Comparison of ENCODE assay signal across 1 cellular context in the genomic region with DNA sequence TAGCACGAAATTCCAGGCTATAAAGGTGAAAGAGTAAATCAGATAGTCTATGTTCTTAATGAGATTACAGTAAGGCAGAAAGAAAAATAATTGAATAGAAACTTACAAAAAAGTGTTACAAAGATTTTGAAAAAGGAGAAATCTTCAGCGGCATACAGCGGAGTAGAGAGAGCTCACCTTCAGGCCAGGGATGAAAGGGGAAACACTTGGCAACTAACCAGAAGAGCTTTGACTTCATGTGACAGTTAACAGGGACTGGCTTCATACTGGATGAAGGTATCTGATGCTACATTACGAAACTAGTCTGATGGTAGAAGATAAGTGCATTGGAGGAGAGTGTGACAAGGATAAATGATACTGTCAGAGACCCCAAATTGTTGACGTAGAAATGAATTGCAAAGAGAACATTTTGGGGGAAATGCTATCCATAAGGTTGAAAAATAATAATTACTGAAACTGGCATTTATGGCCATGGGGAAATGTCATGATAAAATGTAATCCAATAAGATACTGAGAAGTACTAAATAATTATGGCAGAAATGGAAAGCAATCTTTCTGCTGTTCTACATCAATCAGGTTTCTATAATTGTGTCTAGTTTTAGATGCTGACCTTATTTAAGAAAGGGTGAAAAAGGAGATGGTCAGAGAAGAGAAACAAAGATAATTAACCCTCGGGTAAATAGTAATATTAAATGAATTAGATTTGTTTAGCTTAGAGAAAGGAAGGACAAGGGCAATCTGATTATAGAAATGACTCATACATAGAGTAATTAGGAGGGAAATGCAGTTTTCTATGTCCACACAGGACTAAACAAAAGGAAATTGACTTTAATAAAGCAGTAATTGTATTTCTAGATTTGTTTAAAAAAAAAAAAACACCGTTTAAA.
TF ChIP-seq lines count a peak whose summit lies in the region.

No MANE protein-coding gene starts in this region.

TF ChIP-seq in H1, 55 proteins besides CTCF, POLR2A, EP300 and RAD21 (continued from another document):
- TF ChIP-seq, protein P1, sequence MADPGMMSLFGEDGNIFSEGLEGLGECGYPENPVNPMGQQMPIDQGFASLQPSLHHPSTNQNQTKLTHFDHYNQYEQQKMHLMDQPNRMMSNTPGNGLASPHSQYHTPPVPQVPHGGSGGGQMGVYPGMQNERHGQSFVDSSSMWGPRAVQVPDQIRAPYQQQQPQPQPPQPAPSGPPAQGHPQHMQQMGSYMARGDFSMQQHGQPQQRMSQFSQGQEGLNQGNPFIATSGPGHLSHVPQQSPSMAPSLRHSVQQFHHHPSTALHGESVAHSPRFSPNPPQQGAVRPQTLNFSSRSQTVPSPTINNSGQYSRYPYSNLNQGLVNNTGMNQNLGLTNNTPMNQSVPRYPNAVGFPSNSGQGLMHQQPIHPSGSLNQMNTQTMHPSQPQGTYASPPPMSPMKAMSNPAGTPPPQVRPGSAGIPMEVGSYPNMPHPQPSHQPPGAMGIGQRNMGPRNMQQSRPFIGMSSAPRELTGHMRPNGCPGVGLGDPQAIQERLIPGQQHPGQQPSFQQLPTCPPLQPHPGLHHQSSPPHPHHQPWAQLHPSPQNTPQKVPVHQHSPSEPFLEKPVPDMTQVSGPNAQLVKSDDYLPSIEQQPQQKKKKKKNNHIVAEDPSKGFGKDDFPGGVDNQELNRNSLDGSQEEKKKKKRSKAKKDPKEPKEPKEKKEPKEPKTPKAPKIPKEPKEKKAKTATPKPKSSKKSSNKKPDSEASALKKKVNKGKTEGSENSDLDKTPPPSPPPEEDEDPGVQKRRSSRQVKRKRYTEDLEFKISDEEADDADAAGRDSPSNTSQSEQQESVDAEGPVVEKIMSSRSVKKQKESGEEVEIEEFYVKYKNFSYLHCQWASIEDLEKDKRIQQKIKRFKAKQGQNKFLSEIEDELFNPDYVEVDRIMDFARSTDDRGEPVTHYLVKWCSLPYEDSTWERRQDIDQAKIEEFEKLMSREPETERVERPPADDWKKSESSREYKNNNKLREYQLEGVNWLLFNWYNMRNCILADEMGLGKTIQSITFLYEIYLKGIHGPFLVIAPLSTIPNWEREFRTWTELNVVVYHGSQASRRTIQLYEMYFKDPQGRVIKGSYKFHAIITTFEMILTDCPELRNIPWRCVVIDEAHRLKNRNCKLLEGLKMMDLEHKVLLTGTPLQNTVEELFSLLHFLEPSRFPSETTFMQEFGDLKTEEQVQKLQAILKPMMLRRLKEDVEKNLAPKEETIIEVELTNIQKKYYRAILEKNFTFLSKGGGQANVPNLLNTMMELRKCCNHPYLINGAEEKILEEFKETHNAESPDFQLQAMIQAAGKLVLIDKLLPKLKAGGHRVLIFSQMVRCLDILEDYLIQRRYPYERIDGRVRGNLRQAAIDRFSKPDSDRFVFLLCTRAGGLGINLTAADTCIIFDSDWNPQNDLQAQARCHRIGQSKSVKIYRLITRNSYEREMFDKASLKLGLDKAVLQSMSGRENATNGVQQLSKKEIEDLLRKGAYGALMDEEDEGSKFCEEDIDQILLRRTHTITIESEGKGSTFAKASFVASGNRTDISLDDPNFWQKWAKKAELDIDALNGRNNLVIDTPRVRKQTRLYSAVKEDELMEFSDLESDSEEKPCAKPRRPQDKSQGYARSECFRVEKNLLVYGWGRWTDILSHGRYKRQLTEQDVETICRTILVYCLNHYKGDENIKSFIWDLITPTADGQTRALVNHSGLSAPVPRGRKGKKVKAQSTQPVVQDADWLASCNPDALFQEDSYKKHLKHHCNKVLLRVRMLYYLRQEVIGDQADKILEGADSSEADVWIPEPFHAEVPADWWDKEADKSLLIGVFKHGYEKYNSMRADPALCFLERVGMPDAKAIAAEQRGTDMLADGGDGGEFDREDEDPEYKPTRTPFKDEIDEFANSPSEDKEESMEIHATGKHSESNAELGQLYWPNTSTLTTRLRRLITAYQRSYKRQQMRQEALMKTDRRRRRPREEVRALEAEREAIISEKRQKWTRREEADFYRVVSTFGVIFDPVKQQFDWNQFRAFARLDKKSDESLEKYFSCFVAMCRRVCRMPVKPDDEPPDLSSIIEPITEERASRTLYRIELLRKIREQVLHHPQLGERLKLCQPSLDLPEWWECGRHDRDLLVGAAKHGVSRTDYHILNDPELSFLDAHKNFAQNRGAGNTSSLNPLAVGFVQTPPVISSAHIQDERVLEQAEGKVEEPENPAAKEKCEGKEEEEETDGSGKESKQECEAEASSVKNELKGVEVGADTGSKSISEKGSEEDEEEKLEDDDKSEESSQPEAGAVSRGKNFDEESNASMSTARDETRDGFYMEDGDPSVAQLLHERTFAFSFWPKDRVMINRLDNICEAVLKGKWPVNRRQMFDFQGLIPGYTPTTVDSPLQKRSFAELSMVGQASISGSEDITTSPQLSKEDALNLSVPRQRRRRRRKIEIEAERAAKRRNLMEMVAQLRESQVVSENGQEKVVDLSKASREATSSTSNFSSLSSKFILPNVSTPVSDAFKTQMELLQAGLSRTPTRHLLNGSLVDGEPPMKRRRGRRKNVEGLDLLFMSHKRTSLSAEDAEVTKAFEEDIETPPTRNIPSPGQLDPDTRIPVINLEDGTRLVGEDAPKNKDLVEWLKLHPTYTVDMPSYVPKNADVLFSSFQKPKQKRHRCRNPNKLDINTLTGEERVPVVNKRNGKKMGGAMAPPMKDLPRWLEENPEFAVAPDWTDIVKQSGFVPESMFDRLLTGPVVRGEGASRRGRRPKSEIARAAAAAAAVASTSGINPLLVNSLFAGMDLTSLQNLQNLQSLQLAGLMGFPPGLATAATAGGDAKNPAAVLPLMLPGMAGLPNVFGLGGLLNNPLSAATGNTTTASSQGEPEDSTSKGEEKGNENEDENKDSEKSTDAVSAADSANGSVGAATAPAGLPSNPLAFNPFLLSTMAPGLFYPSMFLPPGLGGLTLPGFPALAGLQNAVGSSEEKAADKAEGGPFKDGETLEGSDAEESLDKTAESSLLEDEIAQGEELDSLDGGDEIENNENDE (IDR thresholded peaks at IDR 0.05; ENCODE audit: insufficient replicate concordance, low read length): no peak
- TF ChIP-seq, protein P2, sequence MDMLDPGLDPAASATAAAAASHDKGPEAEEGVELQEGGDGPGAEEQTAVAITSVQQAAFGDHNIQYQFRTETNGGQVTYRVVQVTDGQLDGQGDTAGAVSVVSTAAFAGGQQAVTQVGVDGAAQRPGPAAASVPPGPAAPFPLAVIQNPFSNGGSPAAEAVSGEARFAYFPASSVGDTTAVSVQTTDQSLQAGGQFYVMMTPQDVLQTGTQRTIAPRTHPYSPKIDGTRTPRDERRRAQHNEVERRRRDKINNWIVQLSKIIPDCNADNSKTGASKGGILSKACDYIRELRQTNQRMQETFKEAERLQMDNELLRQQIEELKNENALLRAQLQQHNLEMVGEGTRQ (IDR thresholded peaks at IDR 0.05; ENCODE audit: low read length): no peak
- TF ChIP-seq RFX5 (IDR thresholded peaks at IDR 0.05; ENCODE audit: borderline replicate concordance, low read depth, low read length): no peak
- no peak for TF ChIP-seq CBX5 (IDR thresholded peaks at IDR 0.05; ENCODE audit: low read depth, low read length)
- TF ChIP-seq YY1 (IDR thresholded peaks at IDR 0.05; ENCODE audit: low read depth, low read length): no peak
- no peak for TF ChIP-seq NANOG (IDR thresholded peaks at IDR 0.05; ENCODE audit: insufficient read depth, low read depth, low read length, poor library complexity, severe bottlenecking)
- TF ChIP-seq SRF (IDR thresholded peaks at IDR 0.05; ENCODE audit: low read depth, low read length): no peak
- no peak for TF ChIP-seq GTF2F1 (IDR thresholded peaks at IDR 0.05; ENCODE audit: borderline replicate concordance, low read depth, low read length)
- TF ChIP-seq KDM1A (IDR thresholded peaks at IDR 0.05; ENCODE audit: borderline replicate concordance, low read length): no peak
- TF ChIP-seq ASH2L (IDR thresholded peaks at IDR 0.05; ENCODE audit: low read length): no peak
- no peak for TF ChIP-seq RXRA (IDR thresholded peaks at IDR 0.05; ENCODE audit: insufficient read depth, low read depth, low read length)
- no peak for TF ChIP-seq JUN (IDR thresholded peaks at IDR 0.05; ENCODE audit: low read depth, low read length)
